9 cellular contexts compared by ENCODE assay signal in genomic region chr11:8338138-8338537, GRCh38.
A peak's percentile ranks its signal among the peaks of the same experiment; 100 is the strongest.
DNase-seq lines count a peak whose midpoint lies in the region; FAIRE-seq and TF ChIP-seq lines count a peak whose summit lies in the region.
"Had no signal": no experiment of that assay in that cellular context is flagged by ENCODE, and none has a peak within 500 bp of the region (broad histone marks: within the 10 kb centered on the region; RNA-seq: fewer than 3 reads in every experiment).

No MANE protein-coding gene starts in this region.

- H3K4me1 Mint-ChIP-seq in nephron progenitor cell: peaks cover 64% of the 10 kb centered on the region
- H3K4me1 Mint-ChIP-seq in immature natural killer cell: no peaks in the 10 kb centered on the region

- H3K27me3 Mint-ChIP-seq in nephron progenitor cell (ENCODE audit: low read depth, poor library complexity) (peaks cover 2% of the 10 kb centered on the region), immature natural killer cell (ENCODE audit: low read depth in 3 of 3) (peaks cover 0 to 2% (median 0%) of the 10 kb centered on the region in 3 donors)
- H3K27me3 Mint-ChIP-seq: activated B cell treated with CpG ODN at 0.5 μM for 24 hours had no signal

- FAIRE-seq in endothelial cell of umbilical vein (lab: Jason Lieb, UNC): peak; percentile 67

- H3K36me3 ChIP-seq in HEK293 (ENCODE audit: control insufficient read depth in 2 of 2, insufficient read depth in 1 of 2, low read length in 2 of 2): no peaks in the 10 kb centered on the region
- H3K36me3 ChIP-seq in SJCRH30: no peaks in the 10 kb centered on the region
- H3K36me3 ChIP-seq in endothelial cell of umbilical vein (ENCODE audit: control insufficient read depth in 2 of 2, extremely low read depth in 1 of 2, insufficient read depth in 2 of 2, low read length in 2 of 2): no peaks in the 10 kb centered on the region

- no peaks in the 10 kb centered on the region for H3K9me1 ChIP-seq in endothelial cell of umbilical vein (replicated peaks; ENCODE audit: control insufficient read depth, extremely low read depth, insufficient read depth, low read length)

- H3K4me3 ChIP-seq in HEK293 (ENCODE audit: low read depth, low read length) (no peak overlapping the region), SJCRH30 (no peak overlapping the region), endothelial cell of umbilical vein (replicated peaks in 1 of 3; ENCODE audit: insufficient read depth in 1 of 3, low read depth in 1 of 3, low read length in 3 of 3) (no peak overlapping the region)

- H3K79me2 ChIP-seq in endothelial cell of umbilical vein (ENCODE audit: control insufficient read depth, insufficient read depth, low read length): no peaks in the 10 kb centered on the region

- no peak overlapping the region for H2AFZ ChIP-seq in endothelial cell of umbilical vein (ENCODE audit: low read depth, low read length)

- H3K4me2 ChIP-seq in endothelial cell of umbilical vein (ENCODE audit: insufficient read depth, low read length): no peak overlapping the region

- CTCF ChIA-PET in HEK293 (lab: Yijun Ruan, JAX): interaction anchor here (0.6 to 1.7 kb wide), 8 partner anchors 10 to 720 kb away, joined by 3 to 8 read pairs (median 3); no protein-coding TSS in a partner anchor
- CTCF ChIA-PET in endothelial cell of umbilical vein (lab: Charles Lee): interaction anchor here (1.2 kb wide), 2 partner anchors 9 to 229 kb away, joined by 3 to 9 read pairs; no protein-coding TSS in a partner anchor

- POLR2A ChIA-PET in HEK293 (lab: Yijun Ruan, JAX): no interaction called here
- POLR2A ChIA-PET in endothelial cell of umbilical vein (lab: Charles Lee): no interaction called here

- no peaks in the 10 kb centered on the region for H4K20me1 ChIP-seq in endothelial cell of umbilical vein (replicated peaks; ENCODE audit: control insufficient read depth, extremely low read depth, insufficient read depth, low read length)

- no peak overlapping the region for H3K4me3 Mint-ChIP-seq in nephron progenitor cell
- no peak overlapping the region for H3K4me3 Mint-ChIP-seq in immature natural killer cell
- H3K4me3 Mint-ChIP-seq: activated B cell treated with CpG ODN at 0.5 μM for 24 hours had no signal

- TF ChIP-seq POLR2A in endothelial cell of umbilical vein (IDR thresholded peaks at IDR 0.05; ENCODE audit: low read depth, low read length): no peak

- dilution Hi-C loops in endothelial cell of umbilical vein (cut with MboI; ENCODE audit: extremely low pct_ligation_motif_present, low sequenced_read_pairs): no loop called here

- BruUV-seq in endothelial cell of umbilical vein (replicated peaks; lab: Mats Ljungman, UMichigan): no TSS peak

- no peaks in the 10 kb centered on the region for H3K9me3 Mint-ChIP-seq in nephron progenitor cell
- H3K9me3 Mint-ChIP-seq in immature natural killer cell: no peaks in the 10 kb centered on the region
- H3K9me3 Mint-ChIP-seq: activated B cell treated with CpG ODN at 0.5 μM for 24 hours had no signal

- H3K27ac Mint-ChIP-seq in nephron progenitor cell: no peak overlapping the region
- no peak overlapping the region for H3K27ac Mint-ChIP-seq in immature natural killer cell
- H3K27ac Mint-ChIP-seq: activated B cell treated with CpG ODN at 0.5 μM for 24 hours had no signal

- no peak overlapping the region for H3K27ac ChIP-seq in HEK293 (ENCODE audit: extremely low read depth, low read depth, low read length)
- no peak overlapping the region for H3K27ac ChIP-seq in SJCRH30
- H3K27ac ChIP-seq in endothelial cell of umbilical vein (ENCODE audit: insufficient read depth, low read depth, low read length): no peak overlapping the region

- H3K4me1 ChIP-seq in HEK293 (ENCODE audit: control insufficient read depth, insufficient read depth, low read length) (no peaks in the 10 kb centered on the region), SJCRH30 (peaks cover 7% of the 10 kb centered on the region; the same call in 1 of the 2 replicates), endothelial cell of umbilical vein (ENCODE audit: control insufficient read depth, extremely low read depth, insufficient read depth, low read length) (no peaks in the 10 kb centered on the region)

- H3K27me3 ChIP-seq in SJCRH30 (no peaks in the 10 kb centered on the region), endothelial cell of umbilical vein (ENCODE audit: control insufficient read depth in 2 of 2, insufficient read depth in 2 of 2, low read length in 2 of 2) (no peaks in the 10 kb centered on the region)

- TF ChIP-seq CTCF in HEK293 (tag by site-specific recombination; IDR thresholded peaks at IDR 0.05): no peak; the same call in 1 of the 2 replicates
- TF ChIP-seq CTCF in endothelial cell of umbilical vein (IDR thresholded peaks at IDR 0.05; ENCODE audit: extremely low read depth in 1 of 2, insufficient read depth in 1 of 2, low read depth in 1 of 2, low read length in 2 of 2): peak; percentile 69 to 85
- peak; percentile 75 for TF ChIP-seq CTCF in nephron progenitor cell (IDR thresholded peaks at IDR 0.05)

- no peak overlapping the region for H3K9ac ChIP-seq in endothelial cell of umbilical vein (replicated peaks; ENCODE audit: extremely low read depth, insufficient read depth, low read length)

- no peaks in the 10 kb centered on the region for H3K36me3 Mint-ChIP-seq in nephron progenitor cell (ENCODE audit: low read depth)
- H3K36me3 Mint-ChIP-seq in immature natural killer cell: no peaks in the 10 kb centered on the region

- DNase-seq in NCI-H1436 (lab: John Stamatoyannopoulos, UW): peak; percentile 13
- DNase-seq in NCI-H1436 treated with DMSO at 0.1 percent for 48 hours (lab: John Stamatoyannopoulos, UW): no peak
- peak; percentile 45 to 76 for DNase-seq in SJCRH30
- peak; percentile 29 for DNase-seq in endothelial cell of umbilical vein (ENCODE audit: low read depth, low spot score)
- peak; percentile 74 for DNase-seq in nephron progenitor cell
- DNase-seq in immature natural killer cell: no peak
- no peak for DNase-seq in stimulated activated naive CD4-positive, alpha-beta T cell treated with Interleukin-2 at 50 U/mL for 16 hours (lab: John Stamatoyannopoulos, UW)
- DNase-seq: activated B cell treated with CpG ODN at 0.5 μM for 24 hours had no signal

- H3K9me3 ChIP-seq in HEK293 (ENCODE audit: control insufficient read depth, insufficient read depth, low read depth, low read length): no peaks in the 10 kb centered on the region
- no peaks in the 10 kb centered on the region for H3K9me3 ChIP-seq in SJCRH30 (replicated peaks)
- no peaks in the 10 kb centered on the region for H3K9me3 ChIP-seq in endothelial cell of umbilical vein (replicated peaks; ENCODE audit: control insufficient read depth, insufficient read depth, low read length)

- intact Hi-C loops in endothelial cell of umbilical vein (cut with micrococcal nuclease): loop anchor here (1.0 kb wide), 3 partner anchors 228 to 621 kb away; no protein-coding TSS in a partner anchor

TF ChIP-seq in HEK293, 187 proteins besides CTCF, POLR2A, EP300 and RAD21 (continues in another document):
- TF ChIP-seq ZNF433 (tag by site-specific recombination; IDR thresholded peaks at IDR 0.05; ENCODE audit: low read depth) (no peak), KLF17 (tag by site-specific recombination; IDR thresholded peaks at IDR 0.05) (no peak), ZBTB17 (tag by site-specific recombination; IDR thresholded peaks at IDR 0.05) (peak; percentile 51; the same call in 1 of the 2 replicates)

TF ChIP-seq in endothelial cell of umbilical vein, 7 proteins besides CTCF, POLR2A, EP300 and RAD21:
- no peak for TF ChIP-seq GATA2 (IDR thresholded peaks at IDR 0.05; ENCODE audit: insufficient read depth, insufficient read length, low read depth, low read length)
- TF ChIP-seq FOS (IDR thresholded peaks at IDR 0.05; ENCODE audit: borderline replicate concordance, insufficient read depth, low read length): no peak
- no peak for TF ChIP-seq POLR2AphosphoS5 (IDR thresholded peaks at IDR 0.05; ENCODE audit: insufficient read depth, low read depth, low read length)
- no peak for TF ChIP-seq EZH2 (IDR thresholded peaks at IDR 0.05; ENCODE audit: borderline replicate concordance, low read depth, low read length, severe bottlenecking)
- no peak for TF ChIP-seq MAX (IDR thresholded peaks at IDR 0.05; ENCODE audit: insufficient read depth, insufficient read length)
- no peak for TF ChIP-seq MYC (IDR thresholded peaks at IDR 0.05; ENCODE audit: low read depth, low read length)
- TF ChIP-seq JUN (IDR thresholded peaks at IDR 0.05; ENCODE audit: borderline replicate concordance, insufficient read depth, insufficient read length, low read depth): no peak

Comparison
In these comparisons a context has a peak if more than half of its experiments do, and no peak if none do; other contexts are left out.
1. DNase-seq: peak in NCI-H1436 (single experiment), SJCRH30 (2 of 2), endothelial cell of umbilical vein (single experiment) and nephron progenitor cell (single experiment); none in NCI-H1436 treated with DMSO at 0.1 percent for 48 hours (single experiment), immature natural killer cell (0 of 3) and stimulated activated naive CD4-positive, alpha-beta T cell treated with Interleukin-2 at 50 U/mL for 16 hours (single experiment).